Comparison of ENCODE assay signal across 8 cellular contexts in genomic region chr2:84458436-84459027, GRCh38. TPM values are rescaled to one million over a fixed set of nuclear protein-coding genes. Genes with fewer than 3 reads are reported as not detected.
DNase-seq lines count a peak whose midpoint lies in the region; ATAC-seq and TF ChIP-seq lines count a peak whose summit lies in the region.

No MANE protein-coding gene starts in this region.

- H3K27ac ChIP-seq in CD8-positive, alpha-beta T cell (ENCODE audit: low read depth, low read length): peak overlapping the region; percentile 78
- no peak overlapping the region for H3K27ac ChIP-seq in neural progenitor cell

- CTCF ChIA-PET in CD8-positive, alpha-beta T cell (lab: Charles Lee): interaction anchor here (0.9 kb wide), 1 partner anchor 826 kb away, joined by 3 read pairs; no protein-coding TSS in a partner anchor

- H3K4me3 Mint-ChIP-seq in CD8-positive, alpha-beta T cell: peak overlapping the region; percentile 98
- peak overlapping the region; percentile 98 for H3K4me3 Mint-ChIP-seq in neural progenitor cell

- H3K36me3 Mint-ChIP-seq in CD8-positive, alpha-beta T cell: peaks cover 16% of the 10 kb centered on the region
- H3K36me3 Mint-ChIP-seq in neural progenitor cell: no peaks in the 10 kb centered on the region

- H3K27me3 ChIP-seq in CD8-positive, alpha-beta T cell (ENCODE audit: insufficient read depth, low read length): no peaks in the 10 kb centered on the region
- H3K27me3 ChIP-seq in neural progenitor cell: no peaks in the 10 kb centered on the region

- no peaks in the 10 kb centered on the region for H3K9me3 ChIP-seq in CD8-positive, alpha-beta T cell (ENCODE audit: low read length)
- no peaks in the 10 kb centered on the region for H3K9me3 ChIP-seq in neural progenitor cell (ENCODE audit: low read depth)

- peaks cover 50% of the 10 kb centered on the region for H3K4me1 Mint-ChIP-seq in CD8-positive, alpha-beta T cell (ENCODE audit: low read depth)
- peaks cover 22% of the 10 kb centered on the region for H3K4me1 Mint-ChIP-seq in neural progenitor cell

- peaks cover 10% of the 10 kb centered on the region for H4K20me1 ChIP-seq in neural progenitor cell (ENCODE audit: low read depth)

- H3K27ac Mint-ChIP-seq in CD8-positive, alpha-beta T cell: peak overlapping the region; percentile 98
- H3K27ac Mint-ChIP-seq in neural progenitor cell: peak overlapping the region; percentile 75

- H3K27me3 Mint-ChIP-seq in CD8-positive, alpha-beta T cell (ENCODE audit: low read depth): no peaks in the 10 kb centered on the region
- peaks cover 3% of the 10 kb centered on the region for H3K27me3 Mint-ChIP-seq in neural progenitor cell (ENCODE audit: insufficient read depth, low read depth)

- H3K36me3 ChIP-seq in CD8-positive, alpha-beta T cell (ENCODE audit: insufficient read depth, low read length): no peaks in the 10 kb centered on the region
- no peaks in the 10 kb centered on the region for H3K36me3 ChIP-seq in neural progenitor cell

- H2AFZ ChIP-seq in neural progenitor cell (replicated peaks): peak overlapping the region; percentile 94

- H3K4me3 ChIP-seq in CD8-positive, alpha-beta T cell (ENCODE audit: low read depth, low read length): peak overlapping the region; percentile 81
- H3K4me3 ChIP-seq in fibroblast of mammary gland (ENCODE audit: control insufficient read depth, low read depth, low read length) (peak overlapping the region; percentile 94), neural progenitor cell (peak overlapping the region; percentile 78)

- peak overlapping the region; percentile 39 for H3K9ac ChIP-seq in neural progenitor cell

- intact Hi-C loops in CD8-positive, alpha-beta T cell (cut with DNase I, micrococcal nuclease): loop anchor here (1.0 to 5.0 kb wide), 8 partner anchors 8 to 1079 kb away; partner anchors contain the start of genes DNAH6 (in 2 of the 2), KCMF1 (in 1 of the 2), MAT2A (in 1 of the 2) and SH2D6 (in 1 of the 2)

- H3K4me1 ChIP-seq in CD8-positive, alpha-beta T cell (ENCODE audit: insufficient read depth, low read length): peaks cover 30% of the 10 kb centered on the region
- peaks cover 6% of the 10 kb centered on the region for H3K4me1 ChIP-seq in neural progenitor cell

- POLR2A ChIA-PET in CD8-positive, alpha-beta T cell (lab: Charles Lee): interaction anchor here (1.1 to 1.5 kb wide), 3 partner anchors 9 to 481 kb away, joined by 3 read pairs; no protein-coding TSS in a partner anchor

- peak; percentile 14 for ATAC-seq in CD8-positive, alpha-beta T cell
- ATAC-seq in GM19452 (IDR thresholded peaks at IDR 0.05; ENCODE audit: unreplicated experiment) (peak; percentile 22), HG03460 (IDR thresholded peaks at IDR 0.05; ENCODE audit: unreplicated experiment) (peak; percentile 39)

- TF ChIP-seq CTCF in CD8-positive, alpha-beta T cell (IDR thresholded peaks at IDR 0.05): no peak
- TF ChIP-seq CTCF in fibroblast of mammary gland (conservative IDR thresholded peaks at IDR 0.05; ENCODE audit: control insufficient read depth, insufficient read depth, low read depth, low read length) (no peak), neural progenitor cell (IDR thresholded peaks at IDR 0.05) (no peak)

- H3K79me2 ChIP-seq in neural progenitor cell (ENCODE audit: low read depth): peaks cover 18% of the 10 kb centered on the region

- peak overlapping the region; percentile 83 for H3K4me2 ChIP-seq in neural progenitor cell

- DNase-seq in CD8-positive, alpha-beta T cell: peak in 5 of 7 experiments; percentile 3 to 39 (median 19)
- DNase-seq in activated CD4-positive, alpha-beta T cell treated with anti-CD3 and anti-CD28 coated beads, Interleukin-2, amount 50 U/mL, for 48 hours: peak; percentile 29 to 39
- DNase-seq in fibroblast of mammary gland (ENCODE audit: low read depth): peak; percentile 21
- DNase-seq in neural progenitor cell (ENCODE audit: low spot score): peak; percentile 11
- DNase-seq in NOMO-1 (lab: John Stamatoyannopoulos, UW; ENCODE audit: unreplicated experiment in 2 of 2): no peak
- DNase-seq in COLO829 (ENCODE audit: low spot score): no peak

- no peaks in the 10 kb centered on the region for H3F3A ChIP-seq in neural progenitor cell (ENCODE audit: low read depth)

- no peaks in the 10 kb centered on the region for H3K9me3 Mint-ChIP-seq in CD8-positive, alpha-beta T cell
- no peaks in the 10 kb centered on the region for H3K9me3 Mint-ChIP-seq in neural progenitor cell

RNA-seq across cellular contexts. Expression of gene SUCLG1, which starts 0.5 kb away (rescaled TPM):
- 10 to 100 TPM; 31.6 to 35.1 TPM for total RNA-seq in CD8-positive, alpha-beta T cell
- 29.7 and 40.2 TPM in 2 replicates for total RNA-seq in neural progenitor cell (ENCODE audit: low replicate concordance)

RNA-seq across cellular contexts. Expression of gene DNAH6, which starts 57.8 kb away (rescaled TPM):
- under 1 TPM; 0.30 to 0.61 TPM for total RNA-seq in CD8-positive, alpha-beta T cell
- total RNA-seq in neural progenitor cell (ENCODE audit: low replicate concordance): 1.2 and 2.6 TPM in 2 replicates

Comparison
In these comparisons a context has a peak if more than half of its experiments do, and no peak if none do; other contexts are left out.
1. DNase-seq: peak in CD8-positive, alpha-beta T cell (5 of 7), activated CD4-positive, alpha-beta T cell treated with anti-CD3 and anti-CD28 coated beads, Interleukin-2, amount 50 U/mL, for 48 hours (2 of 2), fibroblast of mammary gland (single experiment) and neural progenitor cell (single experiment); none in NOMO-1 (0 of 2) and COLO829 (single experiment).
2. Peak in every context shown above with its lines, with median percentiles within 50 percentile points of each other: ATAC-seq and H3K4me3 ChIP-seq.